In genomic region chr2:3603536-3604206, GRCh38 we compare ENCODE assay signal across 32 cellular contexts. TPM values are rescaled to one million over a fixed set of nuclear protein-coding genes. Genes with fewer than 3 reads are reported as not detected.
A peak's percentile ranks its signal among the peaks of the same experiment; 100 is the strongest.
DNase-seq lines count a peak whose midpoint lies in the region; FAIRE-seq and TF ChIP-seq lines count a peak whose summit lies in the region.
"Had no signal": no experiment of that assay in that cellular context is flagged by ENCODE, and none has a peak within 500 bp of the region (broad histone marks: within the 10 kb centered on the region; RNA-seq: fewer than 3 reads in every experiment).

No MANE protein-coding gene starts in this region.

- WGBS in sigmoid colon, 2 donors = 90 to 92% methylated on average over 19 of the region's 19 CpGs

- DNase-seq in D341Med (ENCODE audit: low spot score) = peak; percentile 6
- no peak for DNase-seq in WERI-Rb-1
- DNase-seq in kidney = peak; percentile 53
- DNase-seq in sigmoid colon = peak; percentile 25
- no peak for DNase-seq in stimulated activated CD4-positive, alpha-beta T cell treated with anti-CD3 and anti-CD28 coated beads, Interleukin-4, amount 100 ng/mL, for 4 hours
- no peak for DNase-seq in pons (ENCODE audit: low spot score)
- DNase-seq in 8988T = no peak
- DNase-seq: activated CD4-positive, alpha-beta T cell treated with anti-CD3 and anti-CD28 coated beads for 1 hour; activated gamma-delta T cell treated with Interleukin-2 at 50 U/mL for 16 hours; activated T-cell treated with anti-CD3 and anti-CD28 coated beads, Interleukin-2, amount 50 U/mL, for 4 hours; GDM1; KBM-7; NCI-H1417 treated with DMSO at 0.1 percent for 48 hours; NCI-H2081; NCI-H748 treated with DMSO at 0.1 percent for 48 hours; stimulated activated CD4-positive, alpha-beta T cell treated with anti-CD3 and anti-CD28 coated beads, Interleukin-15, amount 100 ng/mL, for 24 hours; stimulated activated naive CD8-positive, alpha-beta T cell treated with anti-CD3 and anti-CD28 coated beads, Interleukin-15, Interleukin-2, amounts not matched to agents 100 U/mL and 50 U/mL, for 24 hours; thyroid gland had no signal

- no peaks in the 10 kb centered on the region for H3K36me3 ChIP-seq in WERI-Rb-1
- H3K36me3 ChIP-seq in kidney (ENCODE audit: control insufficient read depth in 1 of 2, insufficient read depth in 2 of 2, low read length in 2 of 2) = no peaks in the 10 kb centered on the region
- H3K36me3 ChIP-seq in sigmoid colon = no peaks in the 10 kb centered on the region
- H3K36me3 ChIP-seq: adrenal gland, BLaER1, SJSA1, thyroid gland had no signal

- no peak for TF ChIP-seq POLR2A in sigmoid colon (IDR thresholded peaks at IDR 0.05)

- no peaks in the 10 kb centered on the region for H3K27me3 ChIP-seq in WERI-Rb-1 (ENCODE audit: insufficient read depth, low read depth, severe bottlenecking)
- H3K27me3 ChIP-seq in sigmoid colon = no peaks in the 10 kb centered on the region
- H3K27me3 ChIP-seq: adrenal gland, BLaER1, body of pancreas, SJSA1, thyroid gland had no signal

- TF ChIP-seq EP300 in sigmoid colon (IDR thresholded peaks at IDR 0.05) = no peak

- TF ChIP-seq CTCF in WERI-Rb-1 (IDR thresholded peaks at IDR 0.05; ENCODE audit: low read depth, low read length) (no peak), kidney (IDR thresholded peaks at IDR 0.05; ENCODE audit: borderline replicate concordance, extremely low read depth, insufficient read depth) (no peak), sigmoid colon (IDR thresholded peaks at IDR 0.05) (no peak)

- H3K9me3 ChIP-seq in WERI-Rb-1 (ENCODE audit: severe bottlenecking) = no peaks in the 10 kb centered on the region
- no peaks in the 10 kb centered on the region for H3K9me3 ChIP-seq in kidney (ENCODE audit: control insufficient read depth in 1 of 2, low read length in 2 of 2)
- no peaks in the 10 kb centered on the region for H3K9me3 ChIP-seq in sigmoid colon
- H3K9me3 ChIP-seq: adrenal gland, BLaER1, body of pancreas, SJSA1, thyroid gland had no signal

- no peak overlapping the region for H3K4me3 ChIP-seq in WERI-Rb-1 (ENCODE audit: low read depth, low read length)
- H3K4me3 ChIP-seq in kidney (ENCODE audit: low read length in 2 of 2) = no peak overlapping the region
- H3K4me3 ChIP-seq in sigmoid colon = no peak overlapping the region
- H3K4me3 ChIP-seq: adrenal gland, BLaER1, body of pancreas, SJSA1, thyroid gland had no signal

- no peak overlapping the region for H3K9ac ChIP-seq in kidney (ENCODE audit: low read length in 2 of 2)
- H3K9ac ChIP-seq: BLaER1 had no signal

- H3K4me1 ChIP-seq in kidney (ENCODE audit: control insufficient read depth in 1 of 2, insufficient read depth in 1 of 2, low read depth in 1 of 2, low read length in 2 of 2) = peaks cover 0 to 2% of the 10 kb centered on the region in 2 donors
- peaks cover 0 to 16% (median 0%) of the 10 kb centered on the region in 4 donors for H3K4me1 ChIP-seq in sigmoid colon
- H3K4me1 ChIP-seq: SJSA1, thyroid gland had no signal

- intact Hi-C loops in kidney (cut with DNase I) = no loop called here
- intact Hi-C loops in sigmoid colon (cut with DNase I) = no loop called here

- FAIRE-seq in kidney (lab: Jason Lieb, UNC) = no peak
- FAIRE-seq: TTC549 had no signal

- H3K27ac ChIP-seq in WERI-Rb-1 (peak overlapping the region; percentile 47; the same call in 1 of the 2 replicates), kidney (ENCODE audit: low read depth in 2 of 2, low read length in 2 of 2) (peak overlapping the region in 1 of 2 donors; percentile 60), sigmoid colon (peak overlapping the region in 1 of 4 donors; percentile 64)
- H3K27ac ChIP-seq: BLaER1, body of pancreas, SJSA1, thyroid gland had no signal

RNA-seq across cellular contexts. Expression of gene COLEC11, which starts 8.8 kb away (rescaled TPM):
- total RNA-seq in kidney (7.6 TPM), sigmoid colon (1 to 10 TPM; 2.3 to 8.2 (median 3.1) TPM)
- polyA plus RNA-seq in kidney (ENCODE audit: insufficient read depth, low read depth, low replicate concordance) (34.6 TPM), sigmoid colon (1 to 10 TPM in 2 of 3 donors, under 1 TPM in 1; 0.92 to 3.0 (median 1.3) TPM)
- total RNA-seq: neural crest cell; progenitor cell of endocrine pancreas; SJSA1; T-helper 1 cell treated with Interleukin-12 subunit alpha and Interleukin-12 subunit beta and Interleukin-4 antibody, amounts not matched to agents 30 ng/mL and 1 ng/mL, for 36 hours had no signal

RNA-seq across cellular contexts. Expression of gene RPS7, which starts 28.6 kb away (rescaled TPM):
- total RNA-seq in kidney (992 TPM), sigmoid colon (1,000 to 10,000 TPM; 4,404 to 6,289 (median 5,620) TPM)
- polyA plus RNA-seq in kidney (ENCODE audit: insufficient read depth, low read depth, low replicate concordance) (1,826 TPM), sigmoid colon (1,000 to 10,000 TPM; 1,874 to 3,184 (median 2,304) TPM)

RNA-seq across cellular contexts. Expression of gene RNASEH1, which starts 45.5 kb away (rescaled TPM):
- total RNA-seq in kidney (21.1 TPM), sigmoid colon (10 to 100 TPM; 20.5 to 28.4 (median 23.9) TPM)
- polyA plus RNA-seq in kidney (ENCODE audit: insufficient read depth, low read depth, low replicate concordance) (6.8 TPM), sigmoid colon (10 to 100 TPM; 10.4 to 18.4 (median 10.8) TPM)

RNA-seq across cellular contexts. Expression of gene ALLC, which starts 54.3 kb away (rescaled TPM):
- total RNA-seq in kidney (not detected), sigmoid colon (not detected)
- polyA plus RNA-seq in kidney (ENCODE audit: insufficient read depth, low read depth, low replicate concordance) (1.3 TPM), sigmoid colon (not detected)
- total RNA-seq: activated T-cell treated with anti-CD3 and anti-CD28 coated beads, Interleukin-2, amount 50 U/mL, for 4 hours; body of pancreas; cerebellum; glomerular endothelial cell; HT1080; lung microvascular endothelial cell; neural crest cell; progenitor cell of endocrine pancreas; RPMI7951; SJSA1; T-helper 1 cell treated with Interleukin-12 subunit alpha and Interleukin-12 subunit beta and Interleukin-4 antibody, amounts not matched to agents 30 ng/mL and 1 ng/mL, for 36 hours; thyroid gland had no signal
- polyA plus RNA-seq: AG04450 had no signal

Comparison
In these comparisons a context has a peak if more than half of its experiments do, and no peak if none do; other contexts are left out.
1. DNase-seq: peak in D341Med (single experiment), kidney (single experiment) and sigmoid colon (single experiment); none in WERI-Rb-1 (single experiment), stimulated activated CD4-positive, alpha-beta T cell treated with anti-CD3 and anti-CD28 coated beads, Interleukin-4, amount 100 ng/mL, for 4 hours (0 of 2), pons (single experiment) and 8988T (single experiment).